ENCODE assay signal across 11 cellular contexts in the genomic region with DNA sequence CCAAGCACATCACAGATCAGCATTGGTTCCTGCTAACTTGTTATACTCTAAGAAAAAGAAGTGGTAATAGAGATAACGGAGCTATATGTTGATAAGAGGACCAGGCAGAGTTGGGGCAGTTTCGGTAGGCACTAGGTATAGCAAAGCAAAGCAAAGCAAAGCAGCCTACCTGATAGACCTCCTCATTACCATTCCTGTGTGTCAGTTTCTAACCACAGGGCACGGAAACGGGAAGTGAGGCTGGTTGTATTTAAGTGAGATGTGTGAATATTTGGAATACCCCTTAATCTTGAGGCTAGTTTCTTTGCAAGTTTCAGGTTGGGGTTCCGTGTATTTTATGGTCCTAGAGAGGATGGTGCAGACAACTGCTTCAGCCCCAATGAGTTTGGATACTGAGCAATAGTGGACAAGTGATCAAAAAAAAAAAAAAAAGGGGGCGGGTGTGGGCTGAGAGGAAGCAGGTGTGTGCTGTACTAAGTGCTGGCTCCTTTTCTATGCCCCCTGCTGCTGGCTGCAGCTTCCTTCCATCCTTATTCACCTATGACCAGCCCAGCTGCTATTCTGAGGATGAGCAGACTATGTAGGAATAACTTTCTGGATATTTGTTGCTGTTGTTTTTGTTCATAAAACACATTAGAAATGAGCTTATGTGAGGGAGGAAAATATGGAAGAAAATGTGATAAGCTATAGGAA.
"Had no signal": no experiment of that assay in that cellular context is flagged by ENCODE, and none has a peak within 500 bp of the region (broad histone marks: within the 10 kb centered on the region; RNA-seq: fewer than 3 reads in every experiment).

No MANE protein-coding gene starts in this region.

- H3K27me3 ChIP-seq: foreskin keratinocyte, neutrophil, stomach had no signal

- H3K4me1 ChIP-seq: foreskin keratinocyte, stomach had no signal

- H3K4me3 ChIP-seq: stomach, thoracic aorta had no signal

- H3K27ac ChIP-seq: foreskin keratinocyte, neutrophil, stomach, thoracic aorta had no signal

- H3K27ac Mint-ChIP-seq: naive thymus-derived CD4-positive, alpha-beta T cell had no signal

- H3K4me1 Mint-ChIP-seq: naive thymus-derived CD4-positive, alpha-beta T cell had no signal

- H3K36me3 ChIP-seq: neutrophil, stomach, thoracic aorta had no signal

- ATAC-seq: foreskin keratinocyte; left lobe of liver; naive thymus-derived CD4-positive, alpha-beta T cell had no signal

- H3K36me3 Mint-ChIP-seq: naive thymus-derived CD4-positive, alpha-beta T cell had no signal

- DNase-seq: activated CD4-positive, alpha-beta T cell treated with anti-CD3 and anti-CD28 coated beads for 48 hours; activated naive CD4-positive, alpha-beta T cell treated with Interleukin-2 at 50 U/mL for 16 hours; effector CD4-positive, alpha-beta T cell; foreskin keratinocyte; mammary epithelial cell; naive thymus-derived CD4-positive, alpha-beta T cell; posterior cingulate gyrus; stomach had no signal

- H3K4me3 Mint-ChIP-seq: naive thymus-derived CD4-positive, alpha-beta T cell had no signal

- H3K27me3 Mint-ChIP-seq: naive thymus-derived CD4-positive, alpha-beta T cell had no signal
